ENCODE assay signal across 1 cellular context in the genomic region with DNA sequence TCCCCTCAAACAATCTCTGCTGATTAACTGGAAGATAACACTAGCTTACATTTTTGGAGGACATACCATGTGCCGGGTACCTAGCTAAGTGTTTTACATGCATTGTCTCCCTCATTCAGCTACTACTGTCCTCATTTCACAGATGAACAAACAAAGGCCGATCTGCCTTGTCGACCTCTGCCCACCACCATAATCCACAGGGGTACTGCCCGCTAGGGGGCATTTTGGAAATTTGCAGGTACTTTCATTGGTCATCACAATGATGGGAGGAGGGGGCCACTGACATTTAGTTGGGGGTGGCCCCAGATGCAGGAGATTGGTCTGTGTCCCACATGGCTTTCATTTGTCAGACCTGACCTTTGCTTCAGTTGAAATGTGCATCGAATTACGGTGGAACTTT.
TF ChIP-seq lines count a peak whose summit lies in the region.

No MANE protein-coding gene starts in this region.

TF ChIP-seq in GM23338, 12 proteins besides CTCF, POLR2A, EP300 and RAD21 (continued from another document):
- no peak for TF ChIP-seq STAT1 (IDR thresholded peaks at IDR 0.05; ENCODE audit: unreplicated experiment)
- TF ChIP-seq, protein P1, sequence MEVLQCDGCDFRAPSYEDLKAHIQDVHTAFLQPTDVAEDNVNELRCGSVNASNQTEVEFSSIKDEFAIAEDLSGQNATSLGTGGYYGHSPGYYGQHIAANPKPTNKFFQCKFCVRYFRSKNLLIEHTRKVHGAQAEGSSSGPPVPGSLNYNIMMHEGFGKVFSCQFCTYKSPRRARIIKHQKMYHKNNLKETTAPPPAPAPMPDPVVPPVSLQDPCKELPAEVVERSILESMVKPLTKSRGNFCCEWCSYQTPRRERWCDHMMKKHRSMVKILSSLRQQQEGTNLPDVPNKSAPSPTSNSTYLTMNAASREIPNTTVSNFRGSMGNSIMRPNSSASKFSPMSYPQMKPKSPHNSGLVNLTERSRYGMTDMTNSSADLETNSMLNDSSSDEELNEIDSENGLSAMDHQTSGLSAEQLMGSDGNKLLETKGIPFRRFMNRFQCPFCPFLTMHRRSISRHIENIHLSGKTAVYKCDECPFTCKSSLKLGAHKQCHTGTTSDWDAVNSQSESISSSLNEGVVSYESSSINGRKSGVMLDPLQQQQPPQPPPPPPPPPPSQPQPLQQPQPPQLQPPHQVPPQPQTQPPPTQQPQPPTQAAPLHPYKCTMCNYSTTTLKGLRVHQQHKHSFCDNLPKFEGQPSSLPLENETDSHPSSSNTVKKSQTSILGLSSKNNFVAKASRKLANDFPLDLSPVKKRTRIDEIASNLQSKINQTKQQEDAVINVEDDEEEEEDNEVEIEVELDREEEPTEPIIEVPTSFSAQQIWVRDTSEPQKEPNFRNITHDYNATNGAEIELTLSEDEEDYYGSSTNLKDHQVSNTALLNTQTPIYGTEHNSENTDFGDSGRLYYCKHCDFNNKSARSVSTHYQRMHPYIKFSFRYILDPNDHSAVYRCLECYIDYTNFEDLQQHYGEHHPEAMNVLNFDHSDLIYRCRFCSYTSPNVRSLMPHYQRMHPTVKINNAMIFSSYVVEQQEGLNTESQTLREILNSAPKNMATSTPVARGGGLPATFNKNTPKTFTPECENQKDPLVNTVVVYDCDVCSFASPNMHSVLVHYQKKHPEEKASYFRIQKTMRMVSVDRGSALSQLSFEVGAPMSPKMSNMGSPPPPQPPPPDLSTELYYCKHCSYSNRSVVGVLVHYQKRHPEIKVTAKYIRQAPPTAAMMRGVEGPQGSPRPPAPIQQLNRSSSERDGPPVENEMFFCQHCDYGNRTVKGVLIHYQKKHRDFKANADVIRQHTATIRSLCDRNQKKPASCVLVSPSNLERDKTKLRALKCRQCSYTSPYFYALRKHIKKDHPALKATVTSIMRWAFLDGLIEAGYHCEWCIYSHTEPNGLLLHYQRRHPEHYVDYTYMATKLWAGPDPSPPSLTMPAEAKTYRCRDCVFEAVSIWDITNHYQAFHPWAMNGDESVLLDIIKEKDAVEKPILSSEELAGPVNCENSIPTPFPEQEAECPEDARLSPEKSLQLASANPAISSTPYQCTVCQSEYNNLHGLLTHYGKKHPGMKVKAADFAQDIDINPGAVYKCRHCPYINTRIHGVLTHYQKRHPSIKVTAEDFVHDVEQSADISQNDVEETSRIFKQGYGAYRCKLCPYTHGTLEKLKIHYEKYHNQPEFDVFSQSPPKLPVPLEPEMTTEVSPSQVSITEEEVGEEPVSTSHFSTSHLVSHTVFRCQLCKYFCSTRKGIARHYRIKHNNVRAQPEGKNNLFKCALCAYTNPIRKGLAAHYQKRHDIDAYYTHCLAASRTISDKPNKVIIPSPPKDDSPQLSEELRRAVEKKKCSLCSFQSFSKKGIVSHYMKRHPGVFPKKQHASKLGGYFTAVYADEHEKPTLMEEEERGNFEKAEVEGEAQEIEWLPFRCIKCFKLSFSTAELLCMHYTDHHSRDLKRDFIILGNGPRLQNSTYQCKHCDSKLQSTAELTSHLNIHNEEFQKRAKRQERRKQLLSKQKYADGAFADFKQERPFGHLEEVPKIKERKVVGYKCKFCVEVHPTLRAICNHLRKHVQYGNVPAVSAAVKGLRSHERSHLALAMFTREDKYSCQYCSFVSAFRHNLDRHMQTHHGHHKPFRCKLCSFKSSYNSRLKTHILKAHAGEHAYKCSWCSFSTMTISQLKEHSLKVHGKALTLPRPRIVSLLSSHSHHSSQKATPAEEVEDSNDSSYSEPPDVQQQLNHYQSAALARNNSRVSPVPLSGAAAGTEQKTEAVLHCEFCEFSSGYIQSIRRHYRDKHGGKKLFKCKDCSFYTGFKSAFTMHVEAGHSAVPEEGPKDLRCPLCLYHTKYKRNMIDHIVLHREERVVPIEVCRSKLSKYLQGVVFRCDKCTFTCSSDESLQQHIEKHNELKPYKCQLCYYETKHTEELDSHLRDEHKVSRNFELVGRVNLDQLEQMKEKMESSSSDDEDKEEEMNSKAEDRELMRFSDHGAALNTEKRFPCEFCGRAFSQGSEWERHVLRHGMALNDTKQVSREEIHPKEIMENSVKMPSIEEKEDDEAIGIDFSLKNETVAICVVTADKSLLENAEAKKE (CRISPR knock-in tag; IDR thresholded peaks at IDR 0.05), result no peak
- no peak for TF ChIP-seq EZH2phosphoT487 (IDR thresholded peaks at IDR 0.05; ENCODE audit: unreplicated experiment)
- TF ChIP-seq POLR2AphosphoS5 (IDR thresholded peaks at IDR 0.05; ENCODE audit: low read depth), result no peak
- TF ChIP-seq ZNF331 (CRISPR knock-in tag; IDR thresholded peaks at IDR 0.05; ENCODE audit: low read depth), result no peak
- TF ChIP-seq ETS1 (IDR thresholded peaks at IDR 0.05), result no peak
